ENCODE assay signal across 6 cellular contexts in genomic region chr11:47636331-47636730, GRCh38. TPM values are rescaled to one million over a fixed set of nuclear protein-coding genes. Genes with fewer than 3 reads are reported as not detected.
"Had no signal": no experiment of that assay in that cellular context is flagged by ENCODE, and none has a peak within 500 bp of the region (broad histone marks: within the 10 kb centered on the region; RNA-seq: fewer than 3 reads in every experiment).

No MANE protein-coding gene starts in this region.

RNA-seq across cellular contexts. Expression of gene C1QTNF4, which starts 42.1 kb away (rescaled TPM):
- total RNA-seq: H4, HFFc6 had no signal
- polyA plus RNA-seq: GM23248 had no signal

RNA-seq across cellular contexts. Expression of gene FAM180B, which starts 49.9 kb away (rescaled TPM):
- total RNA-seq: GM23248, GM23338, H1, H4, H7, HFFc6 had no signal
- polyA plus RNA-seq: GM23248, GM23338 had no signal
